In the genomic region with DNA sequence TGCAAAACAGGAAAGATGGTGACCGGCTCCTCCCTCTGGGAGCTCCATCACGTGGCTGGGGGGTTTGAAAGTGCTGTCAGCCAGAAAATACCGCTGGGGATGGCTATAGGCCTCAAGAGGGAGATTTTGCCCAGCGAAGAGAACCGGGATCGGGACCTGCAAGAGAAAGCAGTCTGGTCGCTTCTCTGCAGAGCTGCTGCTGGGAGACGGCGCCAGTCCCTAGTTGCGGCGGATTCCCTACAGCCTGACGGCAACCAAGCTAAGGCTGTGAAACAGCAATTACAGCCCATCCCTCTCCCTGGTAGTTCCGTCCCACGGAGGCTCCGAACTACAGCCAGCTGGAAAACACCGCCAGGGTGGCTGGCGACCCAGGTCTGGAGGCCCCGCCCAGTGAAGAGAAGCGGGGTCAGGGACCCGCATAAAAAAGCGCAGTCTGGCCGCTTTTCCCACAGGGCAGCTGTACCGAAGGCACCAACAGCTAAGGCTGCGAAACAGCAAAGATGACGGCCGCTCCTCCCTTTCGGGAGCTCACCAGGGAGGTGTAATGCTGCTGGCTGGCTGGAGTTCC, we compare ENCODE assay signal across 11 cellular contexts.
A peak's percentile ranks its signal among the peaks of the same experiment; 100 is the strongest.
DNase-seq lines count a peak whose midpoint lies in the region; ATAC-seq and TF ChIP-seq lines count a peak whose summit lies in the region.
"Had no signal": no experiment of that assay in that cellular context is flagged by ENCODE, and none has a peak within 500 bp of the region (broad histone marks: within the 10 kb centered on the region; RNA-seq: fewer than 3 reads in every experiment).

No MANE protein-coding gene starts in this region.

- TF ChIP-seq EP300 in ovary (IDR thresholded peaks at IDR 0.05), result no peak

- intact Hi-C loops in ovary (cut with DNase I), result no loop called here

- no peaks in the 10 kb centered on the region for H3K36me3 ChIP-seq in ovary

- TF ChIP-seq CTCF in fibroblast of pulmonary artery (IDR thresholded peaks at IDR 0.05; ENCODE audit: low read length, missing control alignments) (no peak), ovary (IDR thresholded peaks at IDR 0.05) (no peak)

- no peaks in the 10 kb centered on the region for H3K9me3 ChIP-seq in ovary

- TF ChIP-seq POLR2A in ovary (IDR thresholded peaks at IDR 0.05), result no peak

- H3K4me3 ChIP-seq in fibroblast of pulmonary artery (replicated peaks; ENCODE audit: low read depth, low read length), result peak overlapping the region; percentile 51
- H3K4me3 ChIP-seq in ovary, result peak overlapping the region; percentile 13

- peaks cover 2% of the 10 kb centered on the region for H3K4me1 ChIP-seq in ovary (ENCODE audit: insufficient read depth)

- peak; percentile 62 for DNase-seq in AG08396 (ENCODE audit: low spot score)
- peak; percentile 59 for DNase-seq in NCI-H69 (lab: John Stamatoyannopoulos, UW)
- peak; percentile 54 for DNase-seq in fibroblast of pulmonary artery (ENCODE audit: low read depth)
- DNase-seq in ovary, result peak in 1 of 5 donors; percentile 39
- no peak for DNase-seq in pons (ENCODE audit: low spot score)
- DNase-seq in HuH-7 (ENCODE audit: low spot score), result no peak
- no peak for DNase-seq in NCI-H1436 treated with DMSO at 0.1 percent for 48 hours (lab: John Stamatoyannopoulos, UW)
- DNase-seq: activated T-cell treated with anti-CD3 and anti-CD28 coated beads, Interleukin-2, amount 50 U/mL, for 1 hour; DMS153; NCI-H446 had no signal

- WGBS in ovary, 3 donors, result 16 to 32% (median 24%) methylated on average over 27 of the region's 27 CpGs

- no peak for ATAC-seq in GM21360 (IDR thresholded peaks at IDR 0.05; ENCODE audit: unreplicated experiment)

- no peaks in the 10 kb centered on the region for H3K27me3 ChIP-seq in ovary

- no peak overlapping the region for H3K27ac ChIP-seq in ovary

Comparison
In these comparisons a context has a peak if more than half of its experiments do, and no peak if none do; other contexts are left out.
1. DNase-seq: peak in AG08396 (single experiment), NCI-H69 (single experiment) and fibroblast of pulmonary artery (single experiment); none in pons (single experiment), HuH-7 (single experiment) and NCI-H1436 treated with DMSO at 0.1 percent for 48 hours (single experiment).